ENCODE assay signal across 20 cellular contexts in genomic region chr9:86122309-86122708, GRCh38. TPM values are rescaled to one million over a fixed set of nuclear protein-coding genes. Genes with fewer than 3 reads are reported as not detected.
DNase-seq lines count a peak whose midpoint lies in the region; ATAC-seq, FAIRE-seq and TF ChIP-seq lines count a peak whose summit lies in the region.
"Had no signal": no experiment of that assay in that cellular context is flagged by ENCODE, and none has a peak within 500 bp of the region (broad histone marks: within the 10 kb centered on the region; RNA-seq: fewer than 3 reads in every experiment).

No MANE protein-coding gene starts in this region.

- no peaks in the 10 kb centered on the region for H3K9me3 ChIP-seq in H9 (ENCODE audit: control insufficient read depth, low read depth, low read length)
- no peaks in the 10 kb centered on the region for H3K9me3 ChIP-seq in kidney (ENCODE audit: control insufficient read depth in 1 of 2, low read length in 2 of 2)
- no peaks in the 10 kb centered on the region for H3K9me3 ChIP-seq in stomach
- H3K9me3 ChIP-seq: left lung, pancreas, thyroid gland had no signal

- no peak overlapping the region for H2AFZ ChIP-seq in H9 (ENCODE audit: low read length)

- H3K18ac ChIP-seq in H9 (ENCODE audit: insufficient read length, low read depth, low read length), result no peak overlapping the region

- H3K4ac ChIP-seq in H9 (ENCODE audit: low read depth, low read length), result no peak overlapping the region

- FAIRE-seq in kidney (lab: Jason Lieb, UNC), result no peak
- FAIRE-seq: bronchial epithelial cell, pancreas had no signal

- peaks cover 28 to 31% of the 10 kb centered on the region in 2 experiments for H3K4me1 Mint-ChIP-seq in H9
- H3K4me1 Mint-ChIP-seq: activated naive CD8-positive, alpha-beta T cell treated with anti-CD3 and anti-CD28 coated beads, Interleukin-2, amount 10 ng/mL, durations not matched to agents 7 days and 5 days had no signal

- H4K91ac ChIP-seq in H9 (ENCODE audit: insufficient read length, low read depth, low read length), result no peak overlapping the region

- H3K23me2 ChIP-seq in H9 (ENCODE audit: insufficient read length, low read depth, low read length, poor library complexity, severe bottlenecking), result no peaks in the 10 kb centered on the region

- no peak overlapping the region for H4K8ac ChIP-seq in H9 (replicated peaks; ENCODE audit: insufficient read length, low read depth, low read length)

- no peak overlapping the region for H4K5ac ChIP-seq in H9 (ENCODE audit: insufficient read length, low read depth, low read length)

- no peak overlapping the region for H2BK5ac ChIP-seq in H9 (ENCODE audit: insufficient read length, low read length)

- no peak for TF ChIP-seq POLR2A in stomach (IDR thresholded peaks at IDR 0.05)

- no peak overlapping the region for H3K23ac ChIP-seq in H9 (ENCODE audit: insufficient read length, low read depth, low read length)

- no peak for ATAC-seq in HG03521 (IDR thresholded peaks at IDR 0.05; ENCODE audit: unreplicated experiment)
- ATAC-seq: activated CD8-positive, alpha-beta T cell treated with anti-CD3 and anti-CD28 coated beads, Interleukin-2, amount 10 ng/mL, durations not matched to agents 7 days and 5 days; left lung; Panc1; pancreas had no signal

- DNase-seq in ACHN, result peak; percentile 14
- DNase-seq in H9, result peak; percentile 36
- peak; percentile 38 for DNase-seq in SK-MEL-5 (ENCODE audit: low read depth, low spot score)
- DNase-seq in fibroblast of villous mesenchyme (ENCODE audit: low read depth), result no peak
- no peak for DNase-seq in kidney
- DNase-seq in stomach, result no peak
- DNase-seq in NCI-H2107 treated with DMSO at 0.1 percent for 48 hours (lab: John Stamatoyannopoulos, UW; ENCODE audit: unreplicated experiment), result no peak
- DNase-seq: activated CD8-positive, alpha-beta T cell treated with anti-CD3 and anti-CD28 coated beads, Interleukin-2, amount 10 ng/mL, durations not matched to agents 7 days and 5 days; activated naive CD8-positive, alpha-beta T cell treated with anti-CD3 and anti-CD28 coated beads, Interleukin-2, amount 10 ng/mL, durations not matched to agents 7 days and 5 days; DMS79; foreskin fibroblast; left lung; NCI-H1436 treated with DMSO at 0.1 percent for 48 hours; NCI-H524; pancreas; thyroid gland had no signal

- TF ChIP-seq EP300 in stomach (IDR thresholded peaks at IDR 0.05), result no peak

- H3K4me2 ChIP-seq in H9 (ENCODE audit: insufficient read depth, insufficient read length, low read length), result no peak overlapping the region

- H3K27me3 ChIP-seq in H9 (ENCODE audit: insufficient read depth, low read length) (no peaks in the 10 kb centered on the region; the same call in 1 of the 2 replicates), stomach (peaks cover 0 to 6% (median 0%) of the 10 kb centered on the region in 3 donors)
- H3K27me3 ChIP-seq: left lung, pancreas, thyroid gland had no signal

- H2AK5ac ChIP-seq in H9 (ENCODE audit: insufficient read length, low read length), result no peak overlapping the region

- H2BK20ac ChIP-seq in H9 (ENCODE audit: low read depth, low read length, poor library complexity, severe bottlenecking), result no peak overlapping the region

- H3K4me3 Mint-ChIP-seq in H9, result no peak overlapping the region
- H3K4me3 Mint-ChIP-seq: activated CD8-positive, alpha-beta T cell treated with anti-CD3 and anti-CD28 coated beads, Interleukin-2, amount 10 ng/mL, durations not matched to agents 7 days and 5 days; activated naive CD8-positive, alpha-beta T cell treated with anti-CD3 and anti-CD28 coated beads, Interleukin-2, amount 10 ng/mL, durations not matched to agents 7 days and 5 days had no signal

- intact Hi-C loops in kidney (cut with DNase I), result no loop called here
- intact Hi-C loops in stomach (cut with DNase I; ENCODE audit: low total_unique reads), result no loop called here

- H2BK120ac ChIP-seq in H9 (ENCODE audit: low read depth, low read length, poor library complexity, severe bottlenecking), result no peak overlapping the region

- H2BK12ac ChIP-seq in H9 (ENCODE audit: insufficient read length, low read depth, low read length), result no peak overlapping the region

- H3K56ac ChIP-seq in H9 (ENCODE audit: insufficient read length, low read depth, low read length), result no peak overlapping the region

- H3K4me3 ChIP-seq in fibroblast of villous mesenchyme (ENCODE audit: low read depth, low read length) (no peak overlapping the region), kidney (ENCODE audit: low read length in 2 of 2) (no peak overlapping the region), stomach (no peak overlapping the region)
- H3K4me3 ChIP-seq: left lung, pancreas, skin epidermis, thyroid gland had no signal

- no peaks in the 10 kb centered on the region for H3K79me1 ChIP-seq in H9 (ENCODE audit: insufficient read depth, low read depth, low read length, poor library complexity, severe bottlenecking)

- H3K27ac ChIP-seq in H9 (ENCODE audit: insufficient read length, low read depth, low read length) (no peak overlapping the region), kidney (ENCODE audit: low read depth in 2 of 2, low read length in 2 of 2) (no peak overlapping the region), stomach (no peak overlapping the region)
- H3K27ac ChIP-seq: left lung, pancreas, skin epidermis, thyroid gland had no signal

- H2BK15ac ChIP-seq in H9 (ENCODE audit: low read depth, low read length), result no peak overlapping the region

- no peaks in the 10 kb centered on the region for H3K36me3 Mint-ChIP-seq in H9 (ENCODE audit: insufficient read depth in 1 of 3, low read depth in 3 of 3)
- H3K36me3 Mint-ChIP-seq: activated naive CD8-positive, alpha-beta T cell treated with anti-CD3 and anti-CD28 coated beads, Interleukin-2, amount 10 ng/mL, durations not matched to agents 7 days and 5 days had no signal

- H3K27ac Mint-ChIP-seq in H9, result peak overlapping the region in 1 of 3 experiments; percentile 5; a peak in 2 of 7 replicates
- H3K27ac Mint-ChIP-seq: activated CD8-positive, alpha-beta T cell treated with anti-CD3 and anti-CD28 coated beads, Interleukin-2, amount 10 ng/mL, durations not matched to agents 7 days and 5 days; activated naive CD8-positive, alpha-beta T cell treated with anti-CD3 and anti-CD28 coated beads, Interleukin-2, amount 10 ng/mL, durations not matched to agents 7 days and 5 days had no signal

- no CpG with 5 or more reads among the region's 2 CpGs for WGBS in H9 (ENCODE audit: extremely low coverage, insufficient read length, low lambda C conversion rate)
- 87 to 95% (median 94%) methylated on average over 2 of the region's 2 CpGs for WGBS in stomach, 5 donors

- H4K20me1 ChIP-seq in H9 (ENCODE audit: control insufficient read depth, insufficient read depth, insufficient read length), result no peaks in the 10 kb centered on the region

- no peak overlapping the region for H3K14ac ChIP-seq in H9 (ENCODE audit: insufficient read depth, low read length)

- H3K9me3 Mint-ChIP-seq in H9, result no peaks in the 10 kb centered on the region; a peak in 1 of 5 replicates
- H3K9me3 Mint-ChIP-seq: activated naive CD8-positive, alpha-beta T cell treated with anti-CD3 and anti-CD28 coated beads, Interleukin-2, amount 10 ng/mL, durations not matched to agents 7 days and 5 days had no signal

- H3K9ac ChIP-seq in H9 (ENCODE audit: extremely low read depth, insufficient read length, low read length), result no peak overlapping the region
- H3K9ac ChIP-seq in kidney (ENCODE audit: low read length in 2 of 2), result no peak overlapping the region

- TF ChIP-seq CTCF in H9 (conservative IDR thresholded peaks at IDR 0.05), result no peak; the same call in 2 of the 3 replicates
- TF ChIP-seq CTCF in fibroblast of villous mesenchyme (IDR thresholded peaks at IDR 0.05; ENCODE audit: insufficient read depth, low read depth, low read length), result peak; percentile 29
- TF ChIP-seq CTCF in kidney (IDR thresholded peaks at IDR 0.05; ENCODE audit: borderline replicate concordance, extremely low read depth, insufficient read depth), result no peak
- TF ChIP-seq CTCF in stomach (IDR thresholded peaks at IDR 0.05), result no peak

- H3K79me2 ChIP-seq in H9 (ENCODE audit: insufficient read depth, low read length), result no peaks in the 10 kb centered on the region

- H3K4me1 ChIP-seq in H9 (ENCODE audit: insufficient read depth, low read length), result peaks cover 10% of the 10 kb centered on the region; the same call in 1 of the 2 replicates
- peaks cover 0 to 4% of the 10 kb centered on the region in 2 donors for H3K4me1 ChIP-seq in kidney (ENCODE audit: control insufficient read depth in 1 of 2, insufficient read depth in 1 of 2, low read depth in 1 of 2, low read length in 2 of 2)
- H3K4me1 ChIP-seq in stomach, result peaks cover 0 to 18% (median 15%) of the 10 kb centered on the region in 4 donors

- in situ Hi-C loops in ACHN (cut with HindIII; ENCODE audit: low pct_ligation_motif_present, low pct_unique_long_range_greater_than_20kb, low sequenced_read_pairs) (no loop called here), SK-MEL-5 (cut with HindIII; ENCODE audit: low pct_unique_long_range_greater_than_20kb, low sequenced_read_pairs) (no loop called here)

- H3T11ph ChIP-seq in H9 (ENCODE audit: low read length), result no peak overlapping the region

- H3K36me3 ChIP-seq in kidney (ENCODE audit: control insufficient read depth in 1 of 2, insufficient read depth in 2 of 2, low read length in 2 of 2) (no peaks in the 10 kb centered on the region), stomach (no peaks in the 10 kb centered on the region)
- H3K36me3 ChIP-seq: left lung, pancreas, thyroid gland had no signal

- H3K27me3 Mint-ChIP-seq in H9 (ENCODE audit: low read depth), result peaks cover 36% of the 10 kb centered on the region

RNA-seq across cellular contexts. Expression of gene GOLM1, which starts 23.0 kb away (rescaled TPM):
- 71.0 and 71.6 TPM in 2 replicates for total RNA-seq in H9 (2021)
- total RNA-seq in SK-MEL-5 (2014; rRNA removed; shearing (Covaris generic)), result 106 and 114 TPM in 2 replicates
- polyA plus RNA-seq in SK-MEL-5 (2015; cell fraction: cytosol; rRNA removed), result 184 and 212 TPM in 2 replicates
- 23.3 and 25.6 TPM in 2 replicates for polyA plus RNA-seq in SK-MEL-5 (2015; cell fraction: nucleus; rRNA removed)
- 24.5 and 34.1 TPM in 2 replicates for total RNA-seq in fibroblast of villous mesenchyme
- 133 TPM for total RNA-seq in kidney
- polyA plus RNA-seq in kidney (ENCODE audit: insufficient read depth, low read depth, low replicate concordance), result 88.6 TPM
- total RNA-seq in stomach, result 100 to 1,000 TPM in 3 of 5 donors, 10 to 100 TPM in 2; 33.3 to 160 (median 134) TPM
- polyA plus RNA-seq in stomach, result 10 to 100 TPM; 16.0 to 34.1 (median 24.4) TPM

Comparison
In these comparisons a context has a peak if more than half of its experiments do, and no peak if none do; other contexts are left out.
1. DNase-seq: peak in ACHN (single experiment), H9 (single experiment) and SK-MEL-5 (single experiment); none in fibroblast of villous mesenchyme (single experiment), kidney (single experiment), stomach (single experiment) and NCI-H2107 treated with DMSO at 0.1 percent for 48 hours (single experiment).